Comparison of ENCODE assay signal across 8 cellular contexts in the genomic region with DNA sequence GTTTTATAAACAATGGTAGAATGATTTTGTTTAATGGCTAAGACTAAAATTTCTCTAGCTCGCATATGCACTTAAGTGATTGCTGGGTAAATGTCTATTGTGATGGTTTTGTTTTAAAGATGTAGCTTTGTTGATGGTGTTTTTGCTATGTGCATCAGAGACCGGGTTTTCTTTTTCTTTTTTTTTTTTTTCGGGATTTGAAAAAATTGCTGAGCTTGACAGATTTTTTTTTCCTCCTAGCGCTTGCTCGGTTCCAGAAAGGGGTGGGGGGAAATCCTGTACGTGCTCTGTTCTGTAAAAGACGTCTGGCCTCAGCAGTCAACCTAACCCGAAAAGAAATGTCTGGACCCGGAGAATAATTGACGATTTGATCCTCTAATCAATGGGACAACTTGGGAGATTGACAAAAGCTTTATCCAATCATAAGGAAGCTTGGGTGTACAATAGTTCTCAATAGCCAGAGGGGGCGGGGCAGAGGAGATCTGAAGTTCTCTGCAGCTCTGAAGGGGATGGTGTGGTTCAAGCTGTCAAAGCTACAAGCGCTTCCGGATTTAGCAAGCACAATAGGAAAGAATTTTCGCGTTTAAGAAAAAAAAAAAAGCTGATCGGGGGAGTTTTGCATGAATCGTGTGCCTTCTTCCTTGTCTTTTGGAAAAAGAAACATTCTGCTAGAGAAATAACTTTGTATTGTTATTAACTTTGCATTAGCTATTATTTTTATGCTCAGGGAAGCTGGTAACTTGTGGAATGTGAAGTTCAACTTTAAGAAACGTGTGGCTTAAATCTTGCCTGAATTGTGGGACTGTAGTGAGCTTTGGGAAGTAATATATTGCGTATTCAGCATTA. TPM values are rescaled to one million over a fixed set of nuclear protein-coding genes. Genes with fewer than 3 reads are reported as not detected.
DNase-seq lines count a peak whose midpoint lies in the region; ATAC-seq and TF ChIP-seq lines count a peak whose summit lies in the region.

No MANE protein-coding gene starts in this region.

- H3K9me3 ChIP-seq in hepatocyte (ENCODE audit: low read depth) (no peaks in the 10 kb centered on the region), vagina (no peaks in the 10 kb centered on the region)

- H3K4me1 ChIP-seq in hepatocyte (ENCODE audit: insufficient read depth) (peaks cover 28% of the 10 kb centered on the region), vagina (peaks cover 44% of the 10 kb centered on the region)

- H2AFZ ChIP-seq in hepatocyte, result peak overlapping the region; percentile 72

- H3K27me3 ChIP-seq in hepatocyte (no peaks in the 10 kb centered on the region), vagina (no peaks in the 10 kb centered on the region)

- no peaks in the 10 kb centered on the region for H3K36me3 Mint-ChIP-seq in T-helper 2 cell treated with Interferon-gamma antibody and Interleukin-4, amounts not matched to agents 5 μg/mL and 100 μg/mL, for 36 hours (ENCODE audit: low read depth)

- peak overlapping the region; percentile 77 for H3K4me2 ChIP-seq in hepatocyte

- POLR2A ChIA-PET in GM10248 (lab: Yijun Ruan, JAX), result no interaction called here

- intact Hi-C loops in vagina (cut with DNase I), result loop anchor here (2.0 kb wide), 1 partner anchor 21 kb away; no protein-coding TSS in a partner anchor

- in situ Hi-C loops in astrocyte of the spinal cord (cut with HindIII; ENCODE audit: low sequenced_read_pairs), result no loop called here

- H4K20me1 ChIP-seq in hepatocyte (ENCODE audit: insufficient read depth, poor library complexity, severe bottlenecking), result no peaks in the 10 kb centered on the region

- peak overlapping the region; percentile 94 for H3K27ac Mint-ChIP-seq in T-helper 2 cell treated with Interferon-gamma antibody and Interleukin-4, amounts not matched to agents 5 μg/mL and 100 μg/mL, for 36 hours

- no peaks in the 10 kb centered on the region for H3K9me2 ChIP-seq in hepatocyte (replicated peaks; ENCODE audit: insufficient read depth)

- TF ChIP-seq CTCF in GM10248 (IDR thresholded peaks at IDR 0.05; ENCODE audit: control extremely low read depth, extremely low read depth, low read depth, missing control alignments) (no peak), astrocyte of the spinal cord (IDR thresholded peaks at IDR 0.05; ENCODE audit: low read depth, low read length) (no peak), hepatocyte (IDR thresholded peaks at IDR 0.05; ENCODE audit: poor library complexity) (no peak), vagina (IDR thresholded peaks at IDR 0.05) (no peak)

- H3K36me3 ChIP-seq in hepatocyte (replicated peaks; ENCODE audit: insufficient read depth, low read depth), result no peaks in the 10 kb centered on the region
- no peaks in the 10 kb centered on the region for H3K36me3 ChIP-seq in vagina

- peak overlapping the region; percentile 96 for H3K4me3 Mint-ChIP-seq in T-helper 2 cell treated with Interferon-gamma antibody and Interleukin-4, amounts not matched to agents 5 μg/mL and 100 μg/mL, for 36 hours

- H3K4me1 Mint-ChIP-seq in T-helper 2 cell treated with Interferon-gamma antibody and Interleukin-4, amounts not matched to agents 5 μg/mL and 100 μg/mL, for 36 hours (ENCODE audit: low read depth), result peaks cover 39% of the 10 kb centered on the region

- DNase-seq in GM10248 (ENCODE audit: extremely low spot score) (peak; percentile 65), NCI-H1930 (lab: John Stamatoyannopoulos, UW) (peak; percentile 87 to 93), astrocyte of the spinal cord (ENCODE audit: low read depth, low spot score) (peak; percentile 100), hepatocyte (ENCODE audit: low spot score) (peak; percentile 96), putamen (ENCODE audit: low spot score) (peak; percentile 99), vagina (ENCODE audit: extremely low spot score in 2 of 2) (peak in 1 of 2 donors; percentile 94)
- peak; percentile 82 for DNase-seq in T-helper 2 cell treated with Interferon-gamma antibody and Interleukin-4, amounts not matched to agents 5 μg/mL and 100 μg/mL, for 36 hours (ENCODE audit: low spot score)

- H3K27me3 Mint-ChIP-seq in T-helper 2 cell treated with Interferon-gamma antibody and Interleukin-4, amounts not matched to agents 5 μg/mL and 100 μg/mL, for 36 hours (ENCODE audit: low read depth), result peaks cover 51% of the 10 kb centered on the region

- CTCF ChIA-PET in GM10248 (lab: Yijun Ruan, JAX), result interaction anchor here (0.9 to 2.1 kb wide), 2 partner anchors 27 to 28 kb away, joined by 3 to 9 read pairs; no protein-coding TSS in a partner anchor

- WGBS in hepatocyte (ENCODE audit: low lambda C conversion rate, missing lambda C conversion rate), result 3% methylated on average over 19 of the region's 19 CpGs

- no peak for TF ChIP-seq POLR2A in vagina (IDR thresholded peaks at IDR 0.05)

- H3K27ac ChIP-seq in hepatocyte, result peak overlapping the region; percentile 84
- H3K27ac ChIP-seq in vagina, result peak overlapping the region; percentile 82

- ATAC-seq in HG02943 (IDR thresholded peaks at IDR 0.05; ENCODE audit: low read depth, unreplicated experiment), result peak; percentile 60

- H3K4me3 ChIP-seq in astrocyte of the spinal cord (ENCODE audit: low read depth, low read length) (peak overlapping the region; percentile 62), hepatocyte (peak overlapping the region; percentile 25), vagina (peak overlapping the region; percentile 53 to 66)

- no peaks in the 10 kb centered on the region for H3K9me3 Mint-ChIP-seq in T-helper 2 cell treated with Interferon-gamma antibody and Interleukin-4, amounts not matched to agents 5 μg/mL and 100 μg/mL, for 36 hours

- peaks cover under 1% of the 10 kb centered on the region for H3K79me2 ChIP-seq in hepatocyte

RNA-seq across cellular contexts. Expression of a gene that starts 4.5 kb away (rescaled TPM):
- total RNA-seq in hepatocyte, result 15.1 and 18.1 TPM in 2 replicates
- polyA plus RNA-seq in hepatocyte, result 12.6 and 18.2 TPM in 2 replicates
- total RNA-seq in vagina, result 59.2 TPM
